ENCODE assay signal across 13 cellular contexts in the genomic region with DNA sequence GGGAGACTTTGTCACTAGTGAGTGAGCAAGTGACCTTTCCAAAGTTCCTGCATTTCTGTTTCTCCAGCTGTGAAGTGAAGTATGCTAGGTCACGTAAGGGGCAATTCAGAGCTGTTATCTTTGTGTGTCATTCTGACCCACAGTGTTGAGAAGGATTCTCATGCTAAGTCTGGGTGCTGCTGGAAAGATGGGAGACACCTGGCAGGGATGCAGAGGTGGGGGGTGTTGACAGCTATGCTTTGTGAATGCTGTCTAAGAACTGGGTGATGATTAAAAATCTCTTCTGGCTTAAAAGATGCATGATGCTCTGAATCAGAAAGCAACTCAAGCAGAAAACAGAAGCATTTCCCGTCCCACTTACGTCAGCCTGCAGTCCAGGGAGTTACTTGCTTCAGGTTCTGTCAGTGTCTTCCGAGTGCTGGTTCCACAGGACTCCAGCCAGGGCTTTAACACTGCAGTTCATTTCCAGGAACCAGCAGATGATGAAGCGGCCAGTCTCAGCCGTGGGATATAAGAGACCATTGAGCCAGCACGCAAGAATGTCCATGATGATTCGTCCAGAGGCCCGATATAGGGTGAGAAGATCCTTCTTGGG. TPM values are rescaled to one million over a fixed set of nuclear protein-coding genes. Genes with fewer than 3 reads are reported as not detected.
A peak's percentile ranks its signal among the peaks of the same experiment; 100 is the strongest.
DNase-seq lines count a peak whose midpoint lies in the region; ATAC-seq, FAIRE-seq and TF ChIP-seq lines count a peak whose summit lies in the region.
"Had no signal": no experiment of that assay in that cellular context is flagged by ENCODE, and none has a peak within 500 bp of the region (broad histone marks: within the 10 kb centered on the region; RNA-seq: fewer than 3 reads in every experiment).

No MANE protein-coding gene starts in this region.

- H3K27me3 ChIP-seq in HepG2 (ENCODE audit: control insufficient read depth in 1 of 2, insufficient read depth in 2 of 2, low read length in 2 of 2) (no peaks in the 10 kb centered on the region), vagina (no peaks in the 10 kb centered on the region)
- H3K27me3 ChIP-seq: body of pancreas had no signal

- in situ Hi-C loops in HepG2 (cut with HindIII; ENCODE audit: extremely low pct_ligation_motif_present, low pct_unique_long_range_greater_than_20kb) = no loop called here

- no peak for TF ChIP-seq RAD21 in HepG2 (CRISPR knock-in tag; IDR thresholded peaks at IDR 0.05)

- H3K9me3 ChIP-seq in HepG2 (ENCODE audit: low read length) (no peaks in the 10 kb centered on the region), vagina (no peaks in the 10 kb centered on the region)
- H3K9me3 ChIP-seq: body of pancreas, thoracic aorta had no signal

- H3K79me2 ChIP-seq in HepG2 (ENCODE audit: insufficient read depth, low read length) = no peaks in the 10 kb centered on the region

- CTCF ChIA-PET in AG04449 (lab: Yijun Ruan, JAX) = interaction anchor here (1.1 to 4.1 kb wide), 2 partner anchors 10 to 17 kb away, joined by 3 to 26 read pairs; no protein-coding TSS in a partner anchor
- CTCF ChIA-PET in HepG2 (lab: Yijun Ruan, JAX; ENCODE audit: low intra/inter-chr PET ratio, low total read pairs) = no interaction called here

- H3K4me3 ChIP-seq in AG04449 (ENCODE audit: low read depth, low read length) (no peak overlapping the region), HepG2 (replicated peaks in 1 of 3; ENCODE audit: insufficient read depth in 1 of 3, low read depth in 2 of 3, low read length in 3 of 3) (no peak overlapping the region), vagina (no peak overlapping the region)
- H3K4me3 ChIP-seq: body of pancreas, thoracic aorta had no signal

- H2AFZ ChIP-seq in HepG2 (ENCODE audit: low read length) = no peak overlapping the region

- H3K27ac ChIP-seq in HepG2 (ENCODE audit: extremely low read length, insufficient read depth, low read length) (peak overlapping the region; percentile 86), vagina (no peak overlapping the region)
- H3K27ac ChIP-seq: thoracic aorta had no signal

- TF ChIP-seq CTCF in AG04449 (IDR thresholded peaks at IDR 0.05; ENCODE audit: insufficient read depth, low read length, missing control alignments) (no peak), HepG2 (CRISPR knock-in tag; IDR thresholded peaks at IDR 0.05) (no peak), vagina (IDR thresholded peaks at IDR 0.05) (no peak)

- BruUV-seq in HepG2 (replicated peaks; lab: Mats Ljungman, UMichigan) = no TSS peak

- H3K4me1 ChIP-seq in HepG2 (ENCODE audit: insufficient read depth, low read length) (peaks cover 75% of the 10 kb centered on the region), vagina (no peaks in the 10 kb centered on the region)

- POLR2A ChIA-PET in AG04449 (lab: Yijun Ruan, JAX) = no interaction called here
- POLR2A ChIA-PET in HepG2 (lab: Yijun Ruan, JAX) = interaction anchor here (0.7 to 4.5 kb wide), 7 partner anchors 11 to 83 kb away, joined by 3 to 39 read pairs (median 3); partner anchors contain the start of gene ASXL1

- no peak overlapping the region for H3K9ac ChIP-seq in HepG2 (ENCODE audit: insufficient read depth, low read depth, low read length)

- TF ChIP-seq EP300 in HepG2 (IDR thresholded peaks at IDR 0.05; ENCODE audit: low read depth in 2 of 2, low read length in 2 of 2) (no peak), HepG2 (CRISPR knock-in tag; IDR thresholded peaks at IDR 0.05; ENCODE audit: borderline replicate concordance) (no peak)

- no peak for FAIRE-seq in HepG2 (lab: Jason Lieb, UNC)

- H3K4me2 ChIP-seq in HepG2 (ENCODE audit: low read depth, low read length) = no peak overlapping the region

- TF ChIP-seq POLR2A in HepG2 (IDR thresholded peaks at IDR 0.05; ENCODE audit: insufficient read depth in 1 of 2, low read depth in 2 of 2, low read length in 2 of 2) (no peak), vagina (IDR thresholded peaks at IDR 0.05) (no peak)

- H3K36me3 ChIP-seq in HepG2 (replicated peaks in 1 of 2; ENCODE audit: control insufficient read depth in 1 of 2, insufficient read depth in 2 of 2, low read length in 2 of 2) (peaks cover 12 to 20% of the 10 kb centered on the region in 2 experiments), vagina (peaks cover 3 to 14% of the 10 kb centered on the region in 2 donors)

- H4K20me1 ChIP-seq in HepG2 (ENCODE audit: insufficient read depth, low read length) = no peaks in the 10 kb centered on the region

- DNase-seq in AG04449 (ENCODE audit: low read depth, low spot score) (peak; percentile 65), EL (peak; percentile 56), astrocyte of the hippocampus (ENCODE audit: low read depth, low spot score) (peak; percentile 61), HepG2 (ENCODE audit: low spot score) (peak; percentile 51), vagina (ENCODE audit: extremely low spot score in 2 of 2) (no peak)
- no peak for DNase-seq in stimulated activated CD8-positive, alpha-beta memory T cell treated with anti-CD3 and anti-CD28 coated beads, Interleukin-4, amount 100 ng/mL, for 48 hours
- DNase-seq: body of pancreas; CD8-positive, alpha-beta memory T cell; NCI-H1048; NCI-H524 treated with DMSO at 0.1 percent for 48 hours had no signal

- ATAC-seq in HepG2 = no peak
- ATAC-seq in GM21360 (IDR thresholded peaks at IDR 0.05; ENCODE audit: unreplicated experiment) = no peak
- no peak for ATAC-seq in GM18511 (IDR thresholded peaks at IDR 0.05; ENCODE audit: unreplicated experiment)

- WGBS in HepG2 (ENCODE audit: low lambda C conversion rate) = 93% methylated on average over 9 of the region's 9 CpGs

- intact Hi-C loops in HepG2 (cut with micrococcal nuclease; ENCODE audit: unreplicated experiment) (loop anchor here (5.0 kb wide), 2 partner anchors 40 to 120 kb away; partner anchors contain the start of genes PLAGL2 and POFUT1), vagina (cut with DNase I) (no loop called here)

TF ChIP-seq in HepG2, 621 proteins besides CTCF, POLR2A, EP300 and RAD21 (continues in another document):
- TF ChIP-seq MTF1 (CRISPR knock-in tag; IDR thresholded peaks at IDR 0.05) (no peak), RARA (CRISPR knock-in tag; IDR thresholded peaks at IDR 0.05) (peak; percentile 80)

RNA-seq across cellular contexts. Expression of gene ASXL1, which starts 30.9 kb away (rescaled TPM):
- total RNA-seq in HepG2 (2016; rRNA removed; fragmentation: Illumina TruSeq; extraction: Trizol) (47.3 and 62.1 TPM in 2 replicates), vagina (97.5 TPM)
- total RNA-seq in HepG2 (2016; cell fraction: cytosol; rRNA removed; fragmentation: Illumina TruSeq; extraction: Trizol; ENCODE audit: low read depth) = 105 and 126 TPM in 2 replicates
- total RNA-seq in HepG2 (2016; cell fraction: insoluble cytoplasmic fraction; rRNA removed; fragmentation: Illumina TruSeq; extraction: Trizol) = 44.0 and 55.9 TPM in 2 replicates
- total RNA-seq in HepG2 (2016; cell fraction: membrane; rRNA removed; fragmentation: Illumina TruSeq; extraction: Trizol) = 30.9 and 35.4 TPM in 2 replicates
- total RNA-seq in HepG2 (2016; cell fraction: nucleus; rRNA removed; fragmentation: Illumina TruSeq; extraction: Trizol) = 122 and 129 TPM in 2 replicates
- 74.8 and 87.6 TPM in 2 replicates for polyA plus RNA-seq in HepG2 (2011; rRNA removed)
- polyA plus RNA-seq in HepG2 (2011; cell fraction: cytosol; rRNA removed) = 40.1 and 42.6 TPM in 2 replicates
- polyA plus RNA-seq in HepG2 (2011; cell fraction: nucleus; rRNA removed) = 375 and 376 TPM in 2 replicates
- polyA plus RNA-seq in HepG2 (2012) = 81.3 and 96.1 TPM in 2 replicates
- 26.1 and 28.4 TPM in 2 replicates for polyA plus RNA-seq in HepG2 (2016; cell fraction: cytosol; fragmentation: Illumina TruSeq; extraction: Trizol; ENCODE audit: low read depth)
- polyA plus RNA-seq in HepG2 (2016; cell fraction: insoluble cytoplasmic fraction; fragmentation: Illumina TruSeq; extraction: Trizol; ENCODE audit: low read depth) = 37.0 and 39.4 TPM in 2 replicates
- 24.4 and 25.2 TPM in 2 replicates for polyA plus RNA-seq in HepG2 (2016; cell fraction: membrane; fragmentation: Illumina TruSeq; extraction: Trizol; ENCODE audit: low read depth)
- 241 and 272 TPM in 2 replicates for polyA plus RNA-seq in HepG2 (2016; cell fraction: nucleus; fragmentation: Illumina TruSeq; extraction: Trizol; ENCODE audit: insufficient read depth, low read depth)
- 94.1 and 144 TPM in 2 replicates for polyA minus RNA-seq in HepG2 (2011; rRNA and poly(A)+ RNA removed; ENCODE audit: low replicate concordance)
- 66.7 and 75.3 TPM in 2 replicates for polyA minus RNA-seq in HepG2 (2011; cell fraction: cytosol; rRNA and poly(A)+ RNA removed)
- polyA minus RNA-seq in HepG2 (2011; cell fraction: nucleus; rRNA and poly(A)+ RNA removed) = 263 and 294 TPM in 2 replicates

RNA-seq across cellular contexts. Expression of gene KIF3B, which starts 49.7 kb away (rescaled TPM):
- total RNA-seq in HepG2 (2016; rRNA removed; fragmentation: Illumina TruSeq; extraction: Trizol) = 28.8 and 36.4 TPM in 2 replicates
- total RNA-seq in HepG2 (2016; cell fraction: cytosol; rRNA removed; fragmentation: Illumina TruSeq; extraction: Trizol; ENCODE audit: low read depth) = 3.9 and 4.3 TPM in 2 replicates
- total RNA-seq in HepG2 (2016; cell fraction: insoluble cytoplasmic fraction; rRNA removed; fragmentation: Illumina TruSeq; extraction: Trizol) = 28.4 and 33.3 TPM in 2 replicates
- total RNA-seq in HepG2 (2016; cell fraction: membrane; rRNA removed; fragmentation: Illumina TruSeq; extraction: Trizol) = 16.8 and 18.5 TPM in 2 replicates
- total RNA-seq in HepG2 (2016; cell fraction: nucleus; rRNA removed; fragmentation: Illumina TruSeq; extraction: Trizol) = 18.0 and 21.3 TPM in 2 replicates
- polyA plus RNA-seq in HepG2 (2011; rRNA removed) = 20.2 and 23.6 TPM in 2 replicates
- 18.0 and 24.2 TPM in 2 replicates for polyA plus RNA-seq in HepG2 (2011; cell fraction: cytosol; rRNA removed)
- 7.7 and 10.1 TPM in 2 replicates for polyA plus RNA-seq in HepG2 (2011; cell fraction: nucleus; rRNA removed)
- 17.4 and 18.3 TPM in 2 replicates for polyA plus RNA-seq in HepG2 (2012)
- 1.1 and 1.5 TPM in 2 replicates for polyA plus RNA-seq in HepG2 (2016; cell fraction: cytosol; fragmentation: Illumina TruSeq; extraction: Trizol; ENCODE audit: low read depth)
- 28.7 and 29.5 TPM in 2 replicates for polyA plus RNA-seq in HepG2 (2016; cell fraction: insoluble cytoplasmic fraction; fragmentation: Illumina TruSeq; extraction: Trizol; ENCODE audit: low read depth)
- 7.8 and 8.4 TPM in 2 replicates for polyA plus RNA-seq in HepG2 (2016; cell fraction: membrane; fragmentation: Illumina TruSeq; extraction: Trizol; ENCODE audit: low read depth)
- polyA plus RNA-seq in HepG2 (2016; cell fraction: nucleus; fragmentation: Illumina TruSeq; extraction: Trizol; ENCODE audit: insufficient read depth, low read depth) = 21.9 and 25.1 TPM in 2 replicates
- polyA minus RNA-seq in HepG2 (2011; rRNA and poly(A)+ RNA removed; ENCODE audit: low replicate concordance) = 27.4 and 31.9 TPM in 2 replicates
- 17.6 and 21.7 TPM in 2 replicates for polyA minus RNA-seq in HepG2 (2011; cell fraction: cytosol; rRNA and poly(A)+ RNA removed)
- polyA minus RNA-seq in HepG2 (2011; cell fraction: nucleus; rRNA and poly(A)+ RNA removed) = 11.7 and 17.7 TPM in 2 replicates
- 16.2 TPM for total RNA-seq in vagina

Comparison
In these comparisons a context has a peak if more than half of its experiments do, and no peak if none do; other contexts are left out.
1. DNase-seq: peak in AG04449 (single experiment), EL (single experiment), astrocyte of the hippocampus (single experiment) and HepG2 (single experiment); none in stimulated activated CD8-positive, alpha-beta memory T cell treated with anti-CD3 and anti-CD28 coated beads, Interleukin-4, amount 100 ng/mL, for 48 hours (single experiment) and vagina (0 of 2).